Comparison of ENCODE assay signal across 11 cellular contexts in genomic region chr12:91948504-91948903, GRCh38.
"Had no signal": no experiment of that assay in that cellular context is flagged by ENCODE, and none has a peak within 500 bp of the region (broad histone marks: within the 10 kb centered on the region; RNA-seq: fewer than 3 reads in every experiment).

No MANE protein-coding gene starts in this region.

- H3K27me3 ChIP-seq: ovary, stomach had no signal

- H3K9me3 Mint-ChIP-seq: neural crest cell had no signal

- H3K4me3 ChIP-seq: left ventricle myocardium inferior, ovary, stomach, thoracic aorta had no signal

- H3K4me1 ChIP-seq: left ventricle myocardium inferior had no signal

- H3K4me3 Mint-ChIP-seq: neural crest cell had no signal

- H3K9me3 ChIP-seq: left ventricle myocardium inferior, ovary, stomach, thoracic aorta had no signal

- H3K27ac ChIP-seq: left ventricle myocardium inferior, ovary, stomach, thoracic aorta had no signal

- DNase-seq: activated CD4-positive, alpha-beta T cell treated with anti-CD3 and anti-CD28 coated beads for 48 hours; activated naive CD4-positive, alpha-beta T cell treated with anti-CD3 and anti-CD28 coated beads, Interleukin-2, amount 50 U/mL, for 16 hours; activated T-cell treated with anti-CD3 and anti-CD28 coated beads for 4 hours; foreskin melanocyte; head of caudate nucleus; left ventricle myocardium inferior; ovary; stimulated activated CD4-positive, alpha-beta T cell treated with anti-CD3 and anti-CD28 coated beads, Interleukin-4, amount 100 ng/mL, for 24 hours; stomach had no signal

- H3K4me1 Mint-ChIP-seq: neural crest cell had no signal

- H3K36me3 ChIP-seq: left ventricle myocardium inferior, ovary, stomach, thoracic aorta had no signal
